ENCODE assay signal across 26 cellular contexts in the genomic region with DNA sequence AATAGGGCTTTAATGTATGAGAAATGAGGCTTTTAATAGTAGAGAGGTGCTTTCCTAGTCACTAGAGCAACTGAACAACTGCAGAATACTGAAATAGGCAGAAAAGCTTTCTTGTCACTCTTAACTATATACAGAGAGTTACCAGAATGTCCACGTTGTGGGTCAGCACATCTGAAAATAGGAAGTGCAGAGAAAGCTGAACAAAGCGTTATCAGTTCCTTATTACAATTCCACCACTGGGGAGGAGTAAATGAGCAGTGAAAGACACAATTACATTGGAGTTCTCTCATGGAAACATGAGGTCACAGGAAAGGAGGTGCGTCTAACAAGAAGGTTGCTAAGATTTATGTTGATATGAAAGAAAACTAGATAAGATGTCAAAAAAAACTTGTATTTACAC.
"Had no signal": no experiment of that assay in that cellular context is flagged by ENCODE, and none has a peak within 500 bp of the region (broad histone marks: within the 10 kb centered on the region; RNA-seq: fewer than 3 reads in every experiment).

No MANE protein-coding gene starts in this region.

- H3K36me3 Mint-ChIP-seq: naive thymus-derived CD4-positive, alpha-beta T cell; stimulated activated naive B cell treated with anti-CD40 and anti-IgM and Interleukin-4, amounts not matched to agents 10 μg/mL and 1 μg/mL and 100 μg/mL, for 72 hours had no signal

- H3K9me3 Mint-ChIP-seq: nephron; stimulated activated naive B cell treated with anti-CD40 and anti-IgM and Interleukin-4, amounts not matched to agents 10 μg/mL and 1 μg/mL and 100 μg/mL, for 72 hours; stimulated activated naive CD8-positive, alpha-beta T cell treated with anti-CD3 and anti-CD28 coated beads, Interleukin-15, Interleukin-2, amounts not matched to agents 100 ng/mL and 50 ng/mL, for 24 hours had no signal

- H3K27me3 Mint-ChIP-seq: naive thymus-derived CD4-positive, alpha-beta T cell; stimulated activated naive B cell treated with anti-CD40 and anti-IgM and Interleukin-4, amounts not matched to agents 10 μg/mL and 1 μg/mL and 100 μg/mL, for 72 hours; stimulated activated naive CD8-positive, alpha-beta T cell treated with anti-CD3 and anti-CD28 coated beads, Interleukin-15, Interleukin-2, amounts not matched to agents 100 ng/mL and 50 ng/mL, for 24 hours had no signal

- DNase-seq: dermis blood vessel endothelial cell; effector memory CD4-positive, alpha-beta T cell; foreskin keratinocyte; glutamatergic neuron; heart right ventricle; left cardiac atrium; left lung; mesendoderm; midbrain; naive thymus-derived CD4-positive, alpha-beta T cell; occipital lobe; ovary; right lobe of liver; small intestine; stimulated activated CD4-positive, alpha-beta T cell treated with anti-CD3 and anti-CD28 coated beads, Interleukin-15, amount 100 ng/mL, for 24 hours; stimulated activated CD4-positive, alpha-beta T cell treated with anti-CD3 and anti-CD28 coated beads, Interleukin-2, amount 100 ng/mL, for 48 hours; stimulated activated naive B cell treated with anti-CD40 and anti-IgM and Interleukin-4, amounts not matched to agents 10 μg/mL and 1 μg/mL and 100 μg/mL, for 72 hours; transverse colon; upper lobe of right lung; uterus had no signal

- H3K36me3 ChIP-seq: esophagus muscularis mucosa, gastroesophageal sphincter, heart right ventricle, left lung, ovary, right lobe of liver, thoracic aorta, transverse colon, upper lobe of right lung, uterus had no signal

- H3K27me3 ChIP-seq: esophagus muscularis mucosa, foreskin keratinocyte, gastroesophageal sphincter, heart right ventricle, left lung, ovary, right lobe of liver, transverse colon, upper lobe of right lung, uterus had no signal

- H3K4me3 Mint-ChIP-seq: naive thymus-derived CD4-positive, alpha-beta T cell; nephron; stimulated activated naive B cell treated with anti-CD40 and anti-IgM and Interleukin-4, amounts not matched to agents 10 μg/mL and 1 μg/mL and 100 μg/mL, for 72 hours; stimulated activated naive CD8-positive, alpha-beta T cell treated with anti-CD3 and anti-CD28 coated beads, Interleukin-15, Interleukin-2, amounts not matched to agents 100 ng/mL and 50 ng/mL, for 24 hours had no signal

- H3K4me1 Mint-ChIP-seq: naive thymus-derived CD4-positive, alpha-beta T cell; nephron; stimulated activated naive B cell treated with anti-CD40 and anti-IgM and Interleukin-4, amounts not matched to agents 10 μg/mL and 1 μg/mL and 100 μg/mL, for 72 hours had no signal

- H3K27ac ChIP-seq: coronary artery, esophagus muscularis mucosa, foreskin keratinocyte, gastroesophageal sphincter, heart right ventricle, left lung, ovary, right lobe of liver, thoracic aorta, transverse colon, upper lobe of right lung, uterus had no signal

- H3K27ac Mint-ChIP-seq: naive thymus-derived CD4-positive, alpha-beta T cell; nephron; stimulated activated naive B cell treated with anti-CD40 and anti-IgM and Interleukin-4, amounts not matched to agents 10 μg/mL and 1 μg/mL and 100 μg/mL, for 72 hours; stimulated activated naive CD8-positive, alpha-beta T cell treated with anti-CD3 and anti-CD28 coated beads, Interleukin-15, Interleukin-2, amounts not matched to agents 100 ng/mL and 50 ng/mL, for 24 hours had no signal

- H3K4me3 ChIP-seq: coronary artery, esophagus muscularis mucosa, gastroesophageal sphincter, heart right ventricle, left lung, ovary, right lobe of liver, thoracic aorta, transverse colon, upper lobe of right lung, uterus had no signal

- ATAC-seq: foreskin keratinocyte; gastroesophageal sphincter; heart right ventricle; left cardiac atrium; left lung; naive thymus-derived CD4-positive, alpha-beta T cell; stimulated activated naive B cell treated with anti-CD40 and anti-IgM and Interleukin-4, amounts not matched to agents 10 μg/mL and 1 μg/mL and 100 μg/mL, for 72 hours; upper lobe of right lung had no signal

- H3K4me1 ChIP-seq: foreskin keratinocyte, gastroesophageal sphincter, heart right ventricle, left lung, right lobe of liver, transverse colon, upper lobe of right lung, uterus had no signal

- H3K9me3 ChIP-seq: esophagus muscularis mucosa, gastroesophageal sphincter, heart right ventricle, left lung, ovary, right lobe of liver, thoracic aorta, transverse colon, upper lobe of right lung, uterus had no signal
